Comparison of ENCODE assay signal across 26 cellular contexts in genomic region chr3:101896103-101896757, GRCh38.
"Had no signal": no experiment of that assay in that cellular context is flagged by ENCODE, and none has a peak within 500 bp of the region (broad histone marks: within the 10 kb centered on the region; RNA-seq: fewer than 3 reads in every experiment).

No MANE protein-coding gene starts in this region.

- H3K27me3 ChIP-seq: left lung, pancreas, sigmoid colon, spleen, suprapubic skin, tibial artery, upper lobe of right lung had no signal

- H3K4me3 ChIP-seq: left lung, lower lobe of right lung, pancreas, prostate gland, sigmoid colon, spleen, suprapubic skin, thoracic aorta, tibial artery, upper lobe of right lung had no signal

- H3K36me3 ChIP-seq: left lung, lower lobe of right lung, pancreas, prostate gland, sigmoid colon, spleen, suprapubic skin, thoracic aorta, tibial artery, upper lobe of right lung had no signal

- H3K27ac ChIP-seq: left lung, lower lobe of right lung, pancreas, prostate gland, sigmoid colon, spleen, suprapubic skin, thoracic aorta, tibial artery, upper lobe of right lung had no signal

- H3K9me3 ChIP-seq: lower lobe of right lung, pancreas, prostate gland, suprapubic skin, thoracic aorta, tibial artery, upper lobe of right lung had no signal

- DNase-seq: immature natural killer cell; kidney; left colon; left lung; lower lobe of right lung; mammary epithelial cell; mesenchymal stem cell; naive thymus-derived CD8-positive, alpha-beta T cell; nucleus accumbens; pancreas; posterior cingulate gyrus; retina; right cardiac atrium; sigmoid colon; small intestine; spleen; stimulated activated CD4-positive, alpha-beta T cell treated with anti-CD3 and anti-CD28 coated beads, Interleukin-4, amount 100 ng/mL, for 24 hours; stimulated activated naive CD4-positive, alpha-beta T cell; tibial artery; upper lobe of right lung had no signal

- H3K4me1 ChIP-seq: lower lobe of right lung, pancreas, prostate gland, sigmoid colon, suprapubic skin, tibial artery, upper lobe of right lung had no signal

- FAIRE-seq: islet of Langerhans, kidney, pancreas, small intestine, urothelium cell line had no signal

- ATAC-seq: left colon; left lung; lower lobe of right lung; naive thymus-derived CD8-positive, alpha-beta T cell; pancreas; right cardiac atrium; stimulated activated effector memory CD8-positive, alpha-beta T cell treated with anti-CD3 and anti-CD28 coated beads, Interleukin-12 subunit alpha, Interleukin-12 subunit beta, amount 100 ng/mL, for 72 hours; upper lobe of right lung had no signal
